In genomic region chr13:23427342-23428182, GRCh38 we compare ENCODE assay signal across 11 cellular contexts. TPM values are rescaled to one million over a fixed set of nuclear protein-coding genes. Genes with fewer than 3 reads are reported as not detected.
DNase-seq lines count a peak whose midpoint lies in the region; ATAC-seq, FAIRE-seq and TF ChIP-seq lines count a peak whose summit lies in the region.
"Had no signal": no experiment of that assay in that cellular context is flagged by ENCODE, and none has a peak within 500 bp of the region (broad histone marks: within the 10 kb centered on the region; RNA-seq: fewer than 3 reads in every experiment).

No MANE protein-coding gene starts in this region.

- H3K4me3 ChIP-seq in bronchial epithelial cell (ENCODE audit: low read depth, low read length) = no peak overlapping the region

- intact Hi-C loops in left colon (cut with DNase I, micrococcal nuclease) = no loop called here

- peaks cover 17% of the 10 kb centered on the region for H3K27me3 Mint-ChIP-seq in activated T-helper 17 cell treated with anti-CD3 and anti-CD28 coated beads, Interleukin-2, amount 50 U/mL, for 72 hours

- H3K27ac Mint-ChIP-seq in activated T-helper 17 cell treated with anti-CD3 and anti-CD28 coated beads, Interleukin-2, amount 50 U/mL, for 72 hours = no peak overlapping the region
- H3K27ac Mint-ChIP-seq: dendritic cell treated with granulocyte-macrophage colony-stimulating factor and Interleukin-4, amounts not matched to agents 40 ng/mL and 50 ng/mL, for 4 days; IgD-negative memory B cell had no signal

- H3K27me3 ChIP-seq in bronchial epithelial cell (ENCODE audit: control insufficient read depth, insufficient read depth, low read length) = no peaks in the 10 kb centered on the region

- no peak overlapping the region for H3K4me3 Mint-ChIP-seq in activated T-helper 17 cell treated with anti-CD3 and anti-CD28 coated beads, Interleukin-2, amount 50 U/mL, for 72 hours
- H3K4me3 Mint-ChIP-seq: dendritic cell treated with granulocyte-macrophage colony-stimulating factor and Interleukin-4, amounts not matched to agents 40 ng/mL and 50 ng/mL, for 4 days; IgD-negative memory B cell had no signal

- TF ChIP-seq CTCF in bronchial epithelial cell (IDR thresholded peaks at IDR 0.05; ENCODE audit: insufficient read depth, low read length, severe bottlenecking) = no peak

- peak; percentile 21 for ATAC-seq in left colon
- no peak for ATAC-seq in activated T-helper 17 cell treated with anti-CD3 and anti-CD28 coated beads, Interleukin-2, amount 50 U/mL, for 72 hours (replicated peaks)

- H3K36me3 Mint-ChIP-seq in activated T-helper 17 cell treated with anti-CD3 and anti-CD28 coated beads, Interleukin-2, amount 50 U/mL, for 72 hours (ENCODE audit: low read depth) = no peaks in the 10 kb centered on the region
- H3K36me3 Mint-ChIP-seq: IgD-negative memory B cell had no signal

- H3K4me1 Mint-ChIP-seq in activated T-helper 17 cell treated with anti-CD3 and anti-CD28 coated beads, Interleukin-2, amount 50 U/mL, for 72 hours = no peaks in the 10 kb centered on the region
- H3K4me1 Mint-ChIP-seq: IgD-negative memory B cell had no signal

- H3K36me3 ChIP-seq in bronchial epithelial cell (ENCODE audit: control insufficient read depth, insufficient read depth, low read length) = no peaks in the 10 kb centered on the region

- H3K9me3 Mint-ChIP-seq in activated T-helper 17 cell treated with anti-CD3 and anti-CD28 coated beads, Interleukin-2, amount 50 U/mL, for 72 hours = no peaks in the 10 kb centered on the region
- H3K9me3 Mint-ChIP-seq: dendritic cell treated with granulocyte-macrophage colony-stimulating factor and Interleukin-4, amounts not matched to agents 40 ng/mL and 50 ng/mL, for 4 days; IgD-negative memory B cell had no signal

- DNase-seq in HT1080 (ENCODE audit: low read depth) (peak; percentile 91), bronchial epithelial cell (ENCODE audit: low read depth) (peak; percentile 93), left colon (peak; percentile 10 to 52), stromal cell of bone marrow (ENCODE audit: low read depth) (peak; percentile 82), NCI-H1048 (lab: John Stamatoyannopoulos, UW) (no peak), NCI-H128 (lab: John Stamatoyannopoulos, UW; ENCODE audit: unreplicated experiment) (no peak)
- DNase-seq in stimulated activated CD8-positive, alpha-beta memory T cell treated with anti-CD3 and anti-CD28 coated beads, Interleukin-4, amount 100 ng/mL, for 48 hours = no peak

- peak; percentile 77 for FAIRE-seq in bronchial epithelial cell (lab: Jason Lieb, UNC)
- FAIRE-seq: TTC549 had no signal

RNA-seq across cellular contexts. Expression of gene SACS, which starts 5.9 kb away (rescaled TPM):
- total RNA-seq in HT1080 (2014; rRNA removed; shearing (Covaris generic)) = 56.0 and 73.0 TPM in 2 replicates
- 17.8 and 27.7 TPM in 2 replicates for polyA plus RNA-seq in HT1080 (2015; cell fraction: cytosol; rRNA removed)
- polyA plus RNA-seq in HT1080 (2015; cell fraction: nucleus; rRNA removed) = 74.5 and 83.0 TPM in 2 replicates
- total RNA-seq in bronchial epithelial cell = 10.4 and 26.3 TPM in 2 replicates
- 1 to 10 TPM; 3.3 to 4.5 TPM for total RNA-seq in left colon
- 10 to 100 TPM; 44.1 to 45.4 TPM for total RNA-seq in activated T-helper 17 cell treated with anti-CD3 and anti-CD28 coated beads, Interleukin-2, amount 50 U/mL, for 72 hours

Comparison
In these comparisons a context has a peak if more than half of its experiments do, and no peak if none do; other contexts are left out.
1. DNase-seq: peak in HT1080 (single experiment), bronchial epithelial cell (single experiment), left colon (2 of 2) and stromal cell of bone marrow (single experiment); none in stimulated activated CD8-positive, alpha-beta memory T cell treated with anti-CD3 and anti-CD28 coated beads, Interleukin-4, amount 100 ng/mL, for 48 hours (single experiment), NCI-H1048 (single experiment) and NCI-H128 (single experiment).